Comparison of ENCODE assay signal across 8 cellular contexts in genomic region chr5:128537306-128537998, GRCh38. TPM values are rescaled to one million over a fixed set of nuclear protein-coding genes. Genes with fewer than 3 reads are reported as not detected.
A peak's percentile ranks its signal among the peaks of the same experiment; 100 is the strongest.
DNase-seq lines count a peak whose midpoint lies in the region; TF ChIP-seq lines count a peak whose summit lies in the region.

No MANE protein-coding gene starts in this region.

- H3K4me3 ChIP-seq in H7 (ENCODE audit: insufficient read depth, low read depth, low read length), result peak overlapping the region; percentile 71
- H3K4me3 ChIP-seq in fibroblast of mammary gland (ENCODE audit: control insufficient read depth, low read depth, low read length), result peak overlapping the region; percentile 72

- DNase-seq in H7 (peak; percentile 56), fibroblast of mammary gland (ENCODE audit: low read depth) (peak; percentile 66), neural crest cell (ENCODE audit: low read depth, low spot score) (peak; percentile 36), NCI-H2196 (lab: John Stamatoyannopoulos, UW; ENCODE audit: unreplicated experiment) (no peak), NCI-H1694 (lab: John Stamatoyannopoulos, UW) (no peak), NCI-H2107 treated with DMSO at 0.1 percent for 48 hours (lab: John Stamatoyannopoulos, UW; ENCODE audit: unreplicated experiment) (no peak), NCI-H1105 (lab: John Stamatoyannopoulos, UW) (no peak)

- no peaks in the 10 kb centered on the region for H3K36me3 Mint-ChIP-seq in neural crest cell (ENCODE audit: low read depth)

- peak overlapping the region; percentile 19 for H3K27ac Mint-ChIP-seq in neural crest cell (ENCODE audit: unreplicated experiment)

- H3K9me3 Mint-ChIP-seq in neural crest cell, result no peaks in the 10 kb centered on the region

- peak overlapping the region; percentile 93 for H3K4me3 Mint-ChIP-seq in neural crest cell

- H3K4me1 Mint-ChIP-seq in neural crest cell, result peaks cover 21% of the 10 kb centered on the region

- TF ChIP-seq CTCF in fibroblast of mammary gland (conservative IDR thresholded peaks at IDR 0.05; ENCODE audit: control insufficient read depth, insufficient read depth, low read depth, low read length) (no peak), neural crest cell (conservative IDR thresholded peaks at IDR 0.05) (no peak)

- H3K27me3 Mint-ChIP-seq in neural crest cell (ENCODE audit: low read depth), result peaks cover 8% of the 10 kb centered on the region

- H3K36me3 ChIP-seq in H7 (replicated peaks; ENCODE audit: control insufficient read depth, insufficient read depth, low read length), result no peaks in the 10 kb centered on the region

- H3K27me3 ChIP-seq in H7 (ENCODE audit: control insufficient read depth, insufficient read depth, low read length), result peaks cover 33% of the 10 kb centered on the region

TF ChIP-seq in PFSK-1, 5 proteins besides CTCF, POLR2A, EP300 and RAD21:
- TF ChIP-seq POLR2AphosphoS5 (IDR thresholded peaks at IDR 0.05; ENCODE audit: low read depth, low read length) (no peak; the same call in 1 of the 2 replicates), REST (IDR thresholded peaks at IDR 0.05; ENCODE audit: insufficient read depth in 1 of 2, low read depth in 2 of 2, low read length in 2 of 2) (no peak), FOXP2 (optimal IDR thresholded peaks at IDR 0.05; ENCODE audit: borderline replicate concordance, extremely low read depth, extremely low read length, insufficient read depth) (peak; percentile 19), SIN3A (IDR thresholded peaks at IDR 0.05; ENCODE audit: borderline replicate concordance, insufficient read depth, low read length) (no peak), TAF1 (IDR thresholded peaks at IDR 0.05; ENCODE audit: borderline replicate concordance, insufficient read depth, low read length) (no peak)

RNA-seq across cellular contexts. Expression of gene FBN2, which starts 0.6 kb away (rescaled TPM):
- 22.6 and 29.2 TPM in 2 replicates for total RNA-seq in H7 (2014; rRNA removed; shearing (Covaris generic))
- polyA plus RNA-seq in PFSK-1 (2012; ENCODE audit: insufficient read length, low read depth), result 16.8 TPM
- total RNA-seq in neural crest cell, result 58.3 and 59.7 TPM in 2 replicates

Comparison
In these comparisons a context has a peak if more than half of its experiments do, and no peak if none do; other contexts are left out.
1. DNase-seq: peak in H7 (single experiment), fibroblast of mammary gland (single experiment) and neural crest cell (single experiment); none in NCI-H2196 (single experiment), NCI-H1694 (single experiment), NCI-H2107 treated with DMSO at 0.1 percent for 48 hours (single experiment) and NCI-H1105 (single experiment).